Comparison of ENCODE assay signal across 20 cellular contexts in the genomic region with DNA sequence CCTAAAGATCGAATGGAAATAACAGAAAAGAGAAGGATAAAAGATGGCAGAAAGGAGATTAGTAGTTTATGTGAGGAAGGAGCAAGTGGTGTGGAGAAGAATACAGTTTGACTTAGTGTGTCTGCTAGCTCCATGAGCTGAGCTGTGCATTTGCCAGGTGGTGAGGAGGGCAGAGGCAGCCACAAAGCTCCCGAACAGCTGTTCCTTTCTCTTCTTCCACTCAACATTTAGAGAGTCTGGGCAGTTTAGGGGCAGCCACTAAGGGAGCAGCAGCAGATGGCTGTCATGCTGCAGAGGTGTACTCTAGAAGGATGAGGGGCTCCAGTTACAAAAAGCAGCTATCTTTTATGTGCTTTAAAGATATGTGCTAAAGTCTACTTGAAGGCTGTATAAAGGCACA.
A peak's percentile ranks its signal among the peaks of the same experiment; 100 is the strongest.
DNase-seq lines count a peak whose midpoint lies in the region; ATAC-seq and TF ChIP-seq lines count a peak whose summit lies in the region.
"Had no signal": no experiment of that assay in that cellular context is flagged by ENCODE, and none has a peak within 500 bp of the region (broad histone marks: within the 10 kb centered on the region; RNA-seq: fewer than 3 reads in every experiment).

No MANE protein-coding gene starts in this region.

- ATAC-seq in GM18511 (IDR thresholded peaks at IDR 0.05; ENCODE audit: unreplicated experiment) (peak; percentile 44), HG03378 (IDR thresholded peaks at IDR 0.05; ENCODE audit: unreplicated experiment) (no peak)
- ATAC-seq: activated CD4-positive, CD25-positive, alpha-beta regulatory T cell treated with anti-CD3 and anti-CD28 coated beads, Interleukin-2, amount 50 U/mL, for 24 hours; right cardiac atrium; Right ventricle myocardium inferior; T-helper 17 cell had no signal

- no peak overlapping the region for H3K27ac ChIP-seq in testis
- H3K27ac ChIP-seq: esophagus squamous epithelium, HL-60, suprapubic skin had no signal

- intact Hi-C loops in testis (cut with DNase I; ENCODE audit: low total_unique reads) = no loop called here

- no peak for TF ChIP-seq POLR2A in testis (IDR thresholded peaks at IDR 0.05)

- H3K27me3 ChIP-seq in testis = no peaks in the 10 kb centered on the region
- H3K27me3 ChIP-seq: esophagus squamous epithelium, suprapubic skin had no signal

- DNase-seq in NCI-H1694 treated with DMSO at 0.1 percent for 48 hours (lab: John Stamatoyannopoulos, UW) (peak; percentile 96), NCI-H774 (lab: John Stamatoyannopoulos, UW) (peak; percentile 37), retina (peak; percentile 16), testis (no peak), NCI-H2029 (lab: John Stamatoyannopoulos, UW) (no peak)
- DNase-seq: activated effector memory CD4-positive, alpha-beta T cell treated with anti-CD3 and anti-CD28 coated beads, Interleukin-2, amount 50 U/mL, for 16 hours; esophagus squamous epithelium; head of caudate nucleus; HFFc6; KBM-7; NCI-H146; right cardiac atrium; stimulated activated CD4-positive, alpha-beta T cell treated with anti-CD3 and anti-CD28 coated beads, Interleukin-2, amount 100 ng/mL, for 24 hours; T-helper 17 cell had no signal

- 64 to 76% methylated on average over 2 of the region's 2 CpGs for WGBS in testis, 2 donors

- H3K9me3 ChIP-seq in testis = no peaks in the 10 kb centered on the region
- H3K9me3 ChIP-seq: esophagus squamous epithelium, suprapubic skin had no signal

- no peak for TF ChIP-seq CTCF in testis (IDR thresholded peaks at IDR 0.05)

- H3K4me3 ChIP-seq in testis = no peak overlapping the region
- H3K4me3 ChIP-seq: esophagus squamous epithelium, suprapubic skin had no signal

- no peaks in the 10 kb centered on the region for H3K36me3 ChIP-seq in testis (ENCODE audit: low read depth, missing control alignments)
- H3K36me3 ChIP-seq: esophagus squamous epithelium, suprapubic skin had no signal

- no peaks in the 10 kb centered on the region for H3K4me1 ChIP-seq in testis
- H3K4me1 ChIP-seq: esophagus squamous epithelium, suprapubic skin had no signal

Comparison
In these comparisons a context has a peak if more than half of its experiments do, and no peak if none do; other contexts are left out.
1. DNase-seq: peak in NCI-H1694 treated with DMSO at 0.1 percent for 48 hours (single experiment), NCI-H774 (single experiment) and retina (single experiment); none in testis (single experiment) and NCI-H2029 (single experiment).